29 cellular contexts compared by ENCODE assay signal in the genomic region with DNA sequence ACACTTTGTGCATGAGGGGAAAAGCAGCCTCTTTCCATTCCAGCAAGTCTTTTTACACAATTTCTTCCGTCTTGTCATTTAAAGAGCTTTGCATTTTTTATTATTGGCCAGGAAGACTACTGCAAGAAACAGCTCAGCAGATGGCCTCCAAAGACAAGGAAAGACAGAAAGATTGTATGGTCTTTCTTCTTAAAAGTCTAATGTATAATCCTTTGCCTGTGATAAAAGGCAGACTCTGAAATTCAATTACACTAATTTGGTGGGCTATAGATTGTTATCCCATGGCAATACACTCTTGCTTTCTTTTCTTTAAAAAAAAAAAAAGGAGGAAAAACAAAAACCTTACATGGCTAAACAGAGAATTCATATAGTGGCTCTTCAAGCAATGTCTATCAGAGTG. TPM values are rescaled to one million over a fixed set of nuclear protein-coding genes. Genes with fewer than 3 reads are reported as not detected.
"Had no signal": no experiment of that assay in that cellular context is flagged by ENCODE, and none has a peak within 500 bp of the region (broad histone marks: within the 10 kb centered on the region; RNA-seq: fewer than 3 reads in every experiment).

No MANE protein-coding gene starts in this region.

- H3K36me3 Mint-ChIP-seq: activated CD4-positive, alpha-beta memory T cell treated with anti-CD3 and anti-CD28 coated beads for 36 hours; immature natural killer cell; naive B cell had no signal

- H3K4me3 ChIP-seq: skin epidermis, thoracic aorta, vagina had no signal

- H3K27ac ChIP-seq: skin epidermis, thoracic aorta, vagina had no signal

- H3K4me3 Mint-ChIP-seq: activated CD4-positive, alpha-beta memory T cell treated with anti-CD3 and anti-CD28 coated beads for 36 hours; activated CD4-positive, alpha-beta T cell treated with anti-CD3 and anti-CD28 coated beads, Interleukin-2, amount 10 ng/mL, durations not matched to agents 24 days and 14 days; activated T-helper 17 cell treated with anti-CD3 and anti-CD28 coated beads, Interleukin-2, amount 50 U/mL, for 72 hours; effector memory CD8-positive, alpha-beta T cell; immature natural killer cell; naive B cell; type B pancreatic cell had no signal

- H3K9me3 ChIP-seq: thoracic aorta, vagina had no signal

- H3K27me3 Mint-ChIP-seq: activated CD4-positive, alpha-beta T cell treated with anti-CD3 and anti-CD28 coated beads, Interleukin-2, amount 10 ng/mL, durations not matched to agents 24 days and 14 days had no signal

- H3K36me3 ChIP-seq: thoracic aorta, vagina had no signal

- H3K4me1 Mint-ChIP-seq: activated CD4-positive, alpha-beta T cell treated with anti-CD3 and anti-CD28 coated beads, Interleukin-2, amount 10 ng/mL, durations not matched to agents 24 days and 14 days; activated T-helper 17 cell treated with anti-CD3 and anti-CD28 coated beads, Interleukin-2, amount 50 U/mL, for 72 hours; immature natural killer cell; naive B cell had no signal

- H3K27me3 ChIP-seq: vagina had no signal

- H3K9me3 Mint-ChIP-seq: activated CD4-positive, alpha-beta memory T cell treated with anti-CD3 and anti-CD28 coated beads for 36 hours; activated CD4-positive, alpha-beta T cell treated with anti-CD3 and anti-CD28 coated beads, Interleukin-2, amount 10 ng/mL, durations not matched to agents 24 days and 14 days; activated T-helper 17 cell treated with anti-CD3 and anti-CD28 coated beads, Interleukin-2, amount 50 U/mL, for 72 hours; effector memory CD8-positive, alpha-beta T cell had no signal

- H3K27ac Mint-ChIP-seq: activated CD4-positive, alpha-beta memory T cell treated with anti-CD3 and anti-CD28 coated beads for 36 hours; activated CD4-positive, alpha-beta T cell treated with anti-CD3 and anti-CD28 coated beads, Interleukin-2, amount 10 ng/mL, durations not matched to agents 24 days and 14 days; activated T-helper 17 cell treated with anti-CD3 and anti-CD28 coated beads, Interleukin-2, amount 50 U/mL, for 72 hours; effector memory CD8-positive, alpha-beta T cell; immature natural killer cell; naive B cell; type B pancreatic cell had no signal

- DNase-seq: activated CD4-positive, alpha-beta memory T cell treated with anti-CD3 and anti-CD28 coated beads for 36 hours; activated CD4-positive, alpha-beta T cell treated with anti-CD3 and anti-CD28 coated beads, Interleukin-2, amount 10 ng/mL, durations not matched to agents 24 days and 14 days; activated CD4-positive, CD25-positive, alpha-beta regulatory T cell treated with anti-CD3 and anti-CD28 coated beads, Interleukin-2, amount 50 U/mL, for 72 hours; activated CD8-positive, alpha-beta memory T cell treated with anti-CD3 and anti-CD28 coated beads, Interleukin-2, amount 50 U/mL, for 4 hours; activated gamma-delta T cell treated with Interleukin-2 at 50 U/mL for 16 hours; activated naive CD4-positive, alpha-beta T cell treated with anti-CD3 and anti-CD28 coated beads, Interleukin-2, amount 50 U/mL, for 16 hours; activated T-cell treated with anti-CD3 and anti-CD28 coated beads, Interleukin-2, amount 50 U/mL, for 1 hour; amniotic stem cell; caudate nucleus; cortex of kidney; effector memory CD8-positive, alpha-beta T cell; foreskin fibroblast; head of caudate nucleus; immature natural killer cell; kidney; left colon; mammary epithelial cell; naive B cell; retina; stimulated activated CD4-positive, alpha-beta T cell treated with anti-CD3 and anti-CD28 coated beads, Interleukin-12 subunit alpha, Interleukin-12 subunit beta, amount 100 ng/mL, for 4 hours; stimulated activated CD4-positive, alpha-beta T cell treated with anti-CD3 and anti-CD28 coated beads, Interleukin-4, amount 100 ng/mL, for 1 hour; stimulated activated naive CD8-positive, alpha-beta T cell treated with anti-CD3 and anti-CD28 coated beads, Interleukin-15, Interleukin-2, amounts not matched to agents 100 U/mL and 50 U/mL, for 24 hours; T-helper 2 cell had no signal

RNA-seq across cellular contexts. Expression of a gene that starts 5.9 kb away (rescaled TPM):
- polyA plus RNA-seq: endothelial cell of umbilical vein, immature natural killer cell had no signal
